In the genomic region with DNA sequence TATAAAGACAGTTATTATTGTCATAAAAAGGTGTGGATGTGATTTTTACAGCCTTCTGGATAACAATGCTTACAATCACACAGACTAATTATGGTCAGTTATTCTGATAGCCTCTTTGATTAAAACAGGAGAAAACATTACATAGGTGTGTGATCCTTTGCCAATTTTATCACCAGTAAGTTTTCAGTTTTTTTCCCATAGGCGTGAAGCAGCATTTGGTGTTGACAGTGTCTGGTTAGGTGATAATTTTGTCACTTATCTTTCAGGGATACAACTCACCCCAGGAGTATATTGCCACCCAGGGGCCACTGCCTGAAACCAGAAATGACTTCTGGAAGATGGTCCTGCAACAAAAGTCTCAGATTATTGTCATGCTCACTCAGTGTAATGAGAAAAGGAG, we compare ENCODE assay signal across 15 cellular contexts.
DNase-seq lines count a peak whose midpoint lies in the region; ATAC-seq and TF ChIP-seq lines count a peak whose summit lies in the region.
"Had no signal": no experiment of that assay in that cellular context is flagged by ENCODE, and none has a peak within 500 bp of the region (broad histone marks: within the 10 kb centered on the region; RNA-seq: fewer than 3 reads in every experiment).

No MANE protein-coding gene starts in this region.

- POLR2A ChIA-PET in HCT116 (lab: Charles Lee), result no interaction called here
- POLR2A ChIA-PET in WTC11 (lab: Charles Lee), result no interaction called here

- no peaks in the 10 kb centered on the region for H3K36me3 ChIP-seq in HCT116 (ENCODE audit: control insufficient read depth in 1 of 2, insufficient read depth in 2 of 2, low read length in 2 of 2)

- no peaks in the 10 kb centered on the region for H3K79me2 ChIP-seq in HCT116 (ENCODE audit: insufficient read depth, low read length)

- no peak overlapping the region for H3K4me2 ChIP-seq in HCT116 (ENCODE audit: low read length)
- H3K4me2 ChIP-seq: SK-N-SH had no signal

- BruUV-seq in HCT116 (replicated peaks; lab: Mats Ljungman, UMichigan), result no TSS peak

- no peak overlapping the region for H2AFZ ChIP-seq in HCT116 (ENCODE audit: low read depth, low read length, poor library complexity, severe bottlenecking)

- TF ChIP-seq CTCF in HCT116 (IDR thresholded peaks at IDR 0.05 in 2 of 3, conservative IDR thresholded peaks at IDR 0.05 in 1 of 3; ENCODE audit: borderline replicate concordance in 1 of 3, insufficient read depth in 1 of 3, low read depth in 2 of 3, low read length in 2 of 3), result 0 out of 6 replicates have a peak, but pooled peaks of 1 of the 3 experiments have one; percentile 5
- TF ChIP-seq CTCF in WTC11 (IDR thresholded peaks at IDR 0.05), result no peak
- TF ChIP-seq CTCF in mesothelial cell of epicardium (IDR thresholded peaks at IDR 0.05; ENCODE audit: unreplicated experiment), result no peak

- no peak for TF ChIP-seq POLR2A in HCT116 (IDR thresholded peaks at IDR 0.05; ENCODE audit: borderline replicate concordance, extremely low read depth, insufficient read depth, insufficient read length)

- RAD21 ChIA-PET in HCT116 (lab: Charles Lee; ENCODE audit: low non-redundant PET in 1 of 2, low total read pairs in 2 of 2, uncharacterized antibody in 2 of 2, unreplicated experiment in 2 of 2), result interaction anchor here in 1 of 2 experiments (0.7 kb wide), 1 partner anchor 30 kb away, joined by 5 read pairs; no protein-coding TSS in a partner anchor

- H3K9ac ChIP-seq in HCT116 (ENCODE audit: low read length), result no peak overlapping the region
- H3K9ac ChIP-seq: SK-N-SH had no signal

- H3K27ac Mint-ChIP-seq in WTC11, result peak overlapping the region; percentile 51; the same call in 1 of the 2 replicates
- peak overlapping the region; percentile 31 for H3K27ac Mint-ChIP-seq in mesothelial cell of epicardium
- H3K27ac Mint-ChIP-seq: activated naive CD4-positive, alpha-beta T cell treated with anti-CD3 and anti-CD28 coated beads, Interleukin-2, amount 50 U/mL, for 24 hours had no signal

- H4K20me1 ChIP-seq in HCT116 (ENCODE audit: insufficient read depth), result no peaks in the 10 kb centered on the region

- H3K27me3 ChIP-seq in HCT116 (ENCODE audit: insufficient read depth, low read length), result no peaks in the 10 kb centered on the region

- H3K9me3 ChIP-seq in HCT116 (ENCODE audit: control insufficient read depth in 1 of 2, insufficient read depth in 1 of 2, low read depth in 1 of 2, low read length in 2 of 2), result no peaks in the 10 kb centered on the region
- H3K9me3 ChIP-seq: SK-N-SH had no signal

- no peaks in the 10 kb centered on the region; the same call in 1 of the 2 replicates for H3K27me3 Mint-ChIP-seq in WTC11 (ENCODE audit: low read depth)
- peaks cover 6% of the 10 kb centered on the region for H3K27me3 Mint-ChIP-seq in mesothelial cell of epicardium (ENCODE audit: low read depth)
- H3K27me3 Mint-ChIP-seq: activated naive CD4-positive, alpha-beta T cell treated with anti-CD3 and anti-CD28 coated beads, Interleukin-2, amount 50 U/mL, for 24 hours had no signal

- H3K9me3 Mint-ChIP-seq in WTC11 (peaks cover 28% of the 10 kb centered on the region), mesothelial cell of epicardium (peaks cover 9% of the 10 kb centered on the region)
- H3K9me3 Mint-ChIP-seq: activated naive CD4-positive, alpha-beta T cell treated with anti-CD3 and anti-CD28 coated beads, Interleukin-2, amount 50 U/mL, for 24 hours had no signal

- H3K4me1 Mint-ChIP-seq in WTC11 (peaks cover 14% of the 10 kb centered on the region), mesothelial cell of epicardium (peaks cover 22% of the 10 kb centered on the region)

- H3K9me2 ChIP-seq in HCT116 (ENCODE audit: insufficient read depth), result no peaks in the 10 kb centered on the region
- H3K9me2 ChIP-seq: SK-N-SH had no signal

- peak; percentile 29 for DNase-seq in NCI-H82 (lab: John Stamatoyannopoulos, UW)
- DNase-seq in NCI-H82 treated with DMSO at 0.1 percent for 48 hours (lab: John Stamatoyannopoulos, UW; ENCODE audit: unreplicated experiment), result no peak
- DNase-seq in HCT116 (ENCODE audit: low read depth, low spot score), result no peak
- DNase-seq in WTC11 (ENCODE audit: low spot score), result no peak
- no peak for DNase-seq in mesothelial cell of epicardium (ENCODE audit: low spot score in 2 of 2, unreplicated experiment in 2 of 2)
- no peak for DNase-seq in NCI-H2171 (lab: John Stamatoyannopoulos, UW)
- no peak for DNase-seq in dedifferentiated amniotic fluid mesenchymal stem cell (ENCODE audit: extremely low spot score)
- DNase-seq: Calu3; caudate nucleus; NK-92 treated with Interleukin-12 subunit alpha and Interleukin-12 subunit beta, amount 100 ng/mL, for 24 hours; SK-N-SH had no signal

- CTCF ChIA-PET in HCT116 (lab: Charles Lee), result no interaction called here
- CTCF ChIA-PET in WTC11 (lab: Charles Lee), result no interaction called here

- ATAC-seq in HCT116, result no peak
- no peak for ATAC-seq in WTC11
- ATAC-seq in HG02588 (IDR thresholded peaks at IDR 0.05; ENCODE audit: unreplicated experiment), result no peak

- peak; percentile 19; the same call in 1 of the 2 replicates for TF ChIP-seq RAD21 in HCT116 (IDR thresholded peaks at IDR 0.05; ENCODE audit: low read depth)

- H3K4me3 ChIP-seq in HCT116 (replicated peaks in 1 of 2; ENCODE audit: low read depth in 1 of 2, low read length in 2 of 2), result no peak overlapping the region
- H3K4me3 ChIP-seq: lung had no signal

- intact Hi-C loops in HCT116 (cut with micrococcal nuclease), result loop anchor here (10.0 kb wide), 1 partner anchor 306 kb away; no protein-coding TSS in a partner anchor

- H3K4me3 Mint-ChIP-seq in WTC11, result no peak overlapping the region
- H3K4me3 Mint-ChIP-seq in mesothelial cell of epicardium, result no peak overlapping the region
- H3K4me3 Mint-ChIP-seq: activated naive CD4-positive, alpha-beta T cell treated with anti-CD3 and anti-CD28 coated beads, Interleukin-2, amount 50 U/mL, for 24 hours had no signal

- H3K36me3 Mint-ChIP-seq in WTC11, result peaks cover 15% of the 10 kb centered on the region
- H3K36me3 Mint-ChIP-seq in mesothelial cell of epicardium, result peaks cover 3% of the 10 kb centered on the region

- no peak overlapping the region for H3K27ac ChIP-seq in HCT116 (ENCODE audit: low read depth, low read length)
- H3K27ac ChIP-seq: epithelial cell of prostate had no signal

- H3K4me1 ChIP-seq in HCT116 (ENCODE audit: control insufficient read depth in 1 of 2, insufficient read depth in 2 of 2, low read length in 2 of 2), result no peaks in the 10 kb centered on the region

TF ChIP-seq in HCT116, 20 proteins besides CTCF, POLR2A, EP300 and RAD21 (continues in another document):
- TF ChIP-seq, protein P1, sequence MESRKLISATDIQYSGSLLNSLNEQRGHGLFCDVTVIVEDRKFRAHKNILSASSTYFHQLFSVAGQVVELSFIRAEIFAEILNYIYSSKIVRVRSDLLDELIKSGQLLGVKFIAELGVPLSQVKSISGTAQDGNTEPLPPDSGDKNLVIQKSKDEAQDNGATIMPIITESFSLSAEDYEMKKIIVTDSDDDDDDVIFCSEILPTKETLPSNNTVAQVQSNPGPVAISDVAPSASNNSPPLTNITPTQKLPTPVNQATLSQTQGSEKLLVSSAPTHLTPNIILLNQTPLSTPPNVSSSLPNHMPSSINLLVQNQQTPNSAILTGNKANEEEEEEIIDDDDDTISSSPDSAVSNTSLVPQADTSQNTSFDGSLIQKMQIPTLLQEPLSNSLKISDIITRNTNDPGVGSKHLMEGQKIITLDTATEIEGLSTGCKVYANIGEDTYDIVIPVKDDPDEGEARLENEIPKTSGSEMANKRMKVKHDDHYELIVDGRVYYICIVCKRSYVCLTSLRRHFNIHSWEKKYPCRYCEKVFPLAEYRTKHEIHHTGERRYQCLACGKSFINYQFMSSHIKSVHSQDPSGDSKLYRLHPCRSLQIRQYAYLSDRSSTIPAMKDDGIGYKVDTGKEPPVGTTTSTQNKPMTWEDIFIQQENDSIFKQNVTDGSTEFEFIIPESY (IDR thresholded peaks at IDR 0.05; ENCODE audit: extremely low read depth, insufficient replicate concordance, low read length), result no peak
- TF ChIP-seq POLR2AphosphoS5 (IDR thresholded peaks at IDR 0.05; ENCODE audit: low read depth, low read length) (no peak), FOSL1 (IDR thresholded peaks at IDR 0.05; ENCODE audit: low read depth) (no peak)

TF ChIP-seq in WTC11, 78 proteins besides CTCF, POLR2A, EP300 and RAD21 (continues in another document):
- no peak for TF ChIP-seq OVOL2 (CRISPR knock-in tag; IDR thresholded peaks at IDR 0.05; ENCODE audit: borderline replicate concordance)
- TF ChIP-seq NR3C1 (CRISPR knock-in tag; conservative IDR thresholded peaks at IDR 0.05; ENCODE audit: low read depth), result no peak
- TF ChIP-seq MXD4 (CRISPR knock-in tag; IDR thresholded peaks at IDR 0.05; ENCODE audit: borderline replicate concordance), result no peak
- TF ChIP-seq TCF7 (CRISPR knock-in tag; IDR thresholded peaks at IDR 0.05; ENCODE audit: low read depth), result no peak
- TF ChIP-seq, protein P2, sequence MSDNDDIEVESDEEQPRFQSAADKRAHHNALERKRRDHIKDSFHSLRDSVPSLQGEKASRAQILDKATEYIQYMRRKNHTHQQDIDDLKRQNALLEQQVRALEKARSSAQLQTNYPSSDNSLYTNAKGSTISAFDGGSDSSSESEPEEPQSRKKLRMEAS (CRISPR knock-in tag; IDR thresholded peaks at IDR 0.05), result no peak
- TF ChIP-seq, protein P3, sequence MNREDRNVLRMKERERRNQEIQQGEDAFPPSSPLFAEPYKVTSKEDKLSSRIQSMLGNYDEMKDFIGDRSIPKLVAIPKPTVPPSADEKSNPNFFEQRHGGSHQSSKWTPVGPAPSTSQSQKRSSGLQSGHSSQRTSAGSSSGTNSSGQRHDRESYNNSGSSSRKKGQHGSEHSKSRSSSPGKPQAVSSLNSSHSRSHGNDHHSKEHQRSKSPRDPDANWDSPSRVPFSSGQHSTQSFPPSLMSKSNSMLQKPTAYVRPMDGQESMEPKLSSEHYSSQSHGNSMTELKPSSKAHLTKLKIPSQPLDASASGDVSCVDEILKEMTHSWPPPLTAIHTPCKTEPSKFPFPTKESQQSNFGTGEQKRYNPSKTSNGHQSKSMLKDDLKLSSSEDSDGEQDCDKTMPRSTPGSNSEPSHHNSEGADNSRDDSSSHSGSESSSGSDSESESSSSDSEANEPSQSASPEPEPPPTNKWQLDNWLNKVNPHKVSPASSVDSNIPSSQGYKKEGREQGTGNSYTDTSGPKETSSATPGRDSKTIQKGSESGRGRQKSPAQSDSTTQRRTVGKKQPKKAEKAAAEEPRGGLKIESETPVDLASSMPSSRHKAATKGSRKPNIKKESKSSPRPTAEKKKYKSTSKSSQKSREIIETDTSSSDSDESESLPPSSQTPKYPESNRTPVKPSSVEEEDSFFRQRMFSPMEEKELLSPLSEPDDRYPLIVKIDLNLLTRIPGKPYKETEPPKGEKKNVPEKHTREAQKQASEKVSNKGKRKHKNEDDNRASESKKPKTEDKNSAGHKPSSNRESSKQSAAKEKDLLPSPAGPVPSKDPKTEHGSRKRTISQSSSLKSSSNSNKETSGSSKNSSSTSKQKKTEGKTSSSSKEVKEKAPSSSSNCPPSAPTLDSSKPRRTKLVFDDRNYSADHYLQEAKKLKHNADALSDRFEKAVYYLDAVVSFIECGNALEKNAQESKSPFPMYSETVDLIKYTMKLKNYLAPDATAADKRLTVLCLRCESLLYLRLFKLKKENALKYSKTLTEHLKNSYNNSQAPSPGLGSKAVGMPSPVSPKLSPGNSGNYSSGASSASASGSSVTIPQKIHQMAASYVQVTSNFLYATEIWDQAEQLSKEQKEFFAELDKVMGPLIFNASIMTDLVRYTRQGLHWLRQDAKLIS (CRISPR knock-in tag; IDR thresholded peaks at IDR 0.05; ENCODE audit: borderline replicate concordance), result no peak
